11 cellular contexts compared by ENCODE assay signal in the genomic region with DNA sequence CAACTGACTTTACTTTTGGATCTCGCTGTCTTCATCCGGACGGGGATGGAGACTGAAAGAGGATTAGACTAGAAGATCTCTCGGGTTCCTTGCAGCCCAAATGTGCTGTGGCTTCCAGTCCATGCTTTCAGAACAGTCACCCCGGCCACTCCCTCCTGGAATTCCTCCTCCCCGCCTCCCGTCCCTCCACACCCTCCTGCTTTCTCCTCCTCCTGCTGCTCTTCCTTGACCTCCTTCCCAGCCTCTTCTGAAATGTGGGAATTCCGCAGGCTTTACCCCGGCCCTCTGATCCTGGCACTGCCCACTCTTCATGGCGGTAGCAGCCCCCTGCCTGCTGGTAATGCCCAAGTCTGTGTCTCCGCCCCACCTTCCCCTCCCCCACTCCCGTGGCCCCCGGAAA. TPM values are rescaled to one million over a fixed set of nuclear protein-coding genes. Genes with fewer than 3 reads are reported as not detected.
DNase-seq lines count a peak whose midpoint lies in the region; ATAC-seq, FAIRE-seq and TF ChIP-seq lines count a peak whose summit lies in the region.
"Not testable (repeated sequence)": the region's sequence is repeated elsewhere in the genome, so short reads cannot be mapped to it uniquely, and the experiment has no call there.
"Had no signal": no experiment of that assay in that cellular context is flagged by ENCODE, and none has a peak within 500 bp of the region (broad histone marks: within the 10 kb centered on the region; RNA-seq: fewer than 3 reads in every experiment).

No MANE protein-coding gene starts in this region.

- intact Hi-C loops in K562 (cut with micrococcal nuclease): loop anchor here (5.0 to 10.0 kb wide), 3 partner anchors 75 to 178 kb away; no protein-coding TSS in a partner anchor
- intact Hi-C loops in right cardiac atrium (cut with DNase I): not testable (repeated sequence)

- TF ChIP-seq RAD21 in A549 (conservative IDR thresholded peaks at IDR 0.05 in 1 of 2, IDR thresholded peaks at IDR 0.05 in 1 of 2); K562 (CRISPR knock-in tag; conservative IDR thresholded peaks at IDR 0.05 in 1 of 2, IDR thresholded peaks at IDR 0.05 in 1 of 2): not testable (repeated sequence)

- H2AFZ ChIP-seq in K562 (ENCODE audit: low read depth, low read length): peak overlapping the region; percentile 38; the same call in 1 of the 2 replicates

- not testable (repeated sequence) for TF ChIP-seq POLR2A in A549 (IDR thresholded peaks at IDR 0.05; ENCODE audit: low read length); K562 (conservative IDR thresholded peaks at IDR 0.05)

- not testable (repeated sequence) for H3K36me3 ChIP-seq in ES-I3 (ENCODE audit: insufficient read depth, low read length); K562 (ENCODE audit: control insufficient read depth, insufficient read depth, low read length); esophagus (ENCODE audit: control insufficient read depth in 2 of 2, insufficient read depth in 2 of 2, low read length in 1 of 2); mesodermal cell (ENCODE audit: control insufficient read depth, insufficient read depth, low read length); small intestine (ENCODE audit: control insufficient read depth in 2 of 2, insufficient read depth in 2 of 2, low read length in 2 of 2)

- POLR2A ChIA-PET in A549 (lab: Yijun Ruan, JAX); K562 (lab: Yijun Ruan, JAX): not testable (repeated sequence)

- not testable (repeated sequence) for H3K9me1 ChIP-seq in K562 (ENCODE audit: control insufficient read depth, insufficient read depth, low read length)

- peak; percentile 76 to 84 for ATAC-seq in A549
- not testable (repeated sequence) for ATAC-seq in K562
- ATAC-seq in right cardiac atrium: peak; percentile 38 to 64

- not testable (repeated sequence) for TF ChIP-seq EP300 in A549 (IDR thresholded peaks at IDR 0.05); K562 (IDR thresholded peaks at IDR 0.05; ENCODE audit: low read length)

- DNase-seq in A549 (ENCODE audit: low read depth in 1 of 2, low spot score in 1 of 2): peak; percentile 25 to 55
- peak; percentile 61 for DNase-seq in NCI-H226
- not testable (repeated sequence) for DNase-seq in K562 (ENCODE audit: extremely low read depth in 1 of 4, low spot score in 3 of 4)
- peak in 1 of 3 donors; percentile 49 for DNase-seq in right cardiac atrium
- DNase-seq in small intestine: peak; percentile 36

- H3K9me3 ChIP-seq in A549; ES-I3 (ENCODE audit: control insufficient read depth, insufficient read depth, low read length); K562 (replicated peaks; ENCODE audit: control insufficient read depth, insufficient read depth, low read depth, low read length); esophagus (ENCODE audit: control insufficient read depth in 2 of 2, insufficient read depth in 1 of 2, low read depth in 1 of 2, low read length in 1 of 2); right cardiac atrium (ENCODE audit: control insufficient read depth, low read length); mesodermal cell (ENCODE audit: control insufficient read depth, low read length); small intestine (ENCODE audit: control insufficient read depth, low read depth): not testable (repeated sequence)

- 1% methylated on average over 10 of the region's 13 CpGs for WGBS in A549 (ENCODE audit: missing lambda C conversion rate)
- WGBS in K562 (ENCODE audit: insufficient coverage, low coverage, missing lambda C conversion rate): 23% methylated on average over 13 of the region's 13 CpGs
- 29 to 45% methylated on average over 13 of the region's 13 CpGs for WGBS in esophagus, 2 donors
- 41% methylated on average over 13 of the region's 13 CpGs for WGBS in right cardiac atrium
- whole genome bisulfite sequencing in mesodermal cell (ENCODE audit: insufficient coverage in 2 of 2), 2 experiments: 28 to 37% methylated on average over 9 of the region's 13 CpGs
- 35 to 52% (median 47%) methylated on average over 13 of the region's 13 CpGs for WGBS in small intestine, 3 donors

- H3K4me1 ChIP-seq in A549: peaks cover 15% of the 10 kb centered on the region; the same call in 1 of the 3 replicates
- peaks cover 13% of the 10 kb centered on the region for H3K4me1 ChIP-seq in ES-I3 (ENCODE audit: insufficient read depth, low read length)
- H3K4me1 ChIP-seq in K562 (replicated peaks in 1 of 2; ENCODE audit: control insufficient read depth in 2 of 2, insufficient read depth in 2 of 2, low read length in 2 of 2); esophagus (ENCODE audit: control insufficient read depth in 2 of 2, insufficient read depth in 2 of 2, low read length in 1 of 2); right cardiac atrium (ENCODE audit: control insufficient read depth, insufficient read depth, low read length); mesodermal cell (ENCODE audit: control insufficient read depth, insufficient read depth, low read length, poor library complexity, severe bottlenecking); small intestine (ENCODE audit: control insufficient read depth in 2 of 2, insufficient read depth in 1 of 2, low read depth in 1 of 2, low read length in 1 of 2): not testable (repeated sequence)

- in situ Hi-C loops in K562 (cut with MboI): not testable (repeated sequence)

- H3K9ac ChIP-seq in ES-I3 (ENCODE audit: low read depth, low read length): peak overlapping the region; percentile 26
- H3K9ac ChIP-seq in K562 (ENCODE audit: insufficient read depth in 1 of 2, low read depth in 2 of 2, low read length in 2 of 2): 0 out of 4 replicates have a peak overlapping the region, but pooled peaks of 1 of the 2 experiments have one; percentile 42

- peak overlapping the region; percentile 28 for H3K4me3 ChIP-seq in A549
- H3K4me3 ChIP-seq in K562; right cardiac atrium (ENCODE audit: low read length); small intestine (ENCODE audit: low read depth in 1 of 2, low read length in 2 of 2): not testable (repeated sequence)
- peak overlapping the region; percentile 39 to 62 for H3K4me3 ChIP-seq in esophagus (ENCODE audit: low read depth in 1 of 2, low read length in 2 of 2)
- H3K4me3 ChIP-seq in mesodermal cell (ENCODE audit: extremely low read depth, insufficient read depth, low read length, poor library complexity, severe bottlenecking): peak overlapping the region; percentile 21

- H4K20me1 ChIP-seq in K562 (replicated peaks; ENCODE audit: control insufficient read depth, insufficient read depth, low read length): not testable (repeated sequence)

- peak overlapping the region; percentile 68 to 89 for H3K27ac ChIP-seq in A549
- not testable (repeated sequence) for H3K27ac ChIP-seq in K562 (ENCODE audit: extremely low read depth, low read depth, low read length); right cardiac atrium (ENCODE audit: low read length); mesodermal cell (ENCODE audit: low read depth, low read length, severe bottlenecking); small intestine (ENCODE audit: low read depth in 1 of 2, low read length in 1 of 2)
- peak overlapping the region; percentile 76 to 87 for H3K27ac ChIP-seq in esophagus (ENCODE audit: low read depth in 2 of 2, low read length in 1 of 2)

- FAIRE-seq in A549 (lab: Jason Lieb, UNC); K562 (lab: Jason Lieb, UNC); small intestine (lab: Jason Lieb, UNC): not testable (repeated sequence)

- CTCF ChIA-PET in A549 (lab: Yijun Ruan, JAX): interaction anchor here (1.7 kb wide), 1 partner anchor 14 kb away, joined by 4 read pairs; no protein-coding TSS in a partner anchor
- CTCF ChIA-PET in K562 (lab: Yijun Ruan, JAX; ENCODE audit: low intra/inter-chr PET ratio): not testable (repeated sequence)

- BruUV-seq in K562 (replicated peaks; lab: Mats Ljungman, UMichigan): not testable (repeated sequence)

- H3K4me2 ChIP-seq in A549: peak overlapping the region; percentile 69
- H3K4me2 ChIP-seq in K562 (ENCODE audit: insufficient read depth, low read length): peak overlapping the region; percentile 26

- not testable (repeated sequence) for H3K27me3 ChIP-seq in K562 (ENCODE audit: control insufficient read depth in 2 of 2, insufficient read depth in 2 of 2, low read length in 2 of 2); esophagus (ENCODE audit: control insufficient read depth in 1 of 2, insufficient read depth in 2 of 2, low read length in 2 of 2); right cardiac atrium (ENCODE audit: control insufficient read depth, insufficient read depth); small intestine (ENCODE audit: control insufficient read depth in 2 of 2, insufficient read depth in 2 of 2, low read length in 2 of 2)

- TF ChIP-seq CTCF in A549 (IDR thresholded peaks at IDR 0.05); K562 (IDR thresholded peaks at IDR 0.05 in 2 of 3, conservative IDR thresholded peaks at IDR 0.05 in 1 of 3; ENCODE audit: insufficient read depth in 2 of 3, low read depth in 1 of 3, low read length in 3 of 3): not testable (repeated sequence)

- H3K79me2 ChIP-seq in K562 (ENCODE audit: control insufficient read depth, insufficient read depth, low read length): not testable (repeated sequence)

RNA-seq across cellular contexts. Expression of a gene that starts 28.9 kb away (rescaled TPM):
- polyA plus RNA-seq in A549 (2011; rRNA removed) (15.8 and 17.8 TPM in 2 replicates), A549 (2017; fragmentation: RNase III; extraction: RNeasy Plus Mini Kit Qiagen cat#74134 plus additional on column Dnase treatment) (33.9 to 39.1 TPM (median 35.0 TPM) in 3 replicates), K562 (2011; rRNA removed) (15.9 and 22.6 TPM in 2 replicates), K562 (2014; fragmentation: Illumina TruSeq; extraction: Trizol) (48.2 and 51.2 TPM in 2 replicates), K562 (2014; fragmentation: Nextera tagmentation; extraction: Ambion mirVana) (100 to 1,000 TPM; 103 to 114 TPM), K562 (2014; rRNA removed) (35.7 and 46.6 TPM in 2 replicates), esophagus (10 to 100 TPM in 1 of 2 donors, 1 to 10 TPM in 1; 6.9 to 15.3 TPM), right cardiac atrium (6.0 TPM), small intestine (10 to 100 TPM in 1 of 3 donors, 1 to 10 TPM in 2; 2.2 to 10.6 (median 2.7) TPM)
- polyA plus RNA-seq in A549 (2012; cell fraction: cytosol; rRNA removed): 8.8 and 10.4 TPM in 2 replicates
- 5.7 and 7.0 TPM in 2 replicates for polyA plus RNA-seq in A549 (2012; cell fraction: nucleus; rRNA removed)
- 5.5 and 5.8 TPM in 2 replicates for polyA minus RNA-seq in A549 (2011; rRNA and poly(A)+ RNA removed)
- total RNA-seq in K562 (2011; cell fraction: chromatin; rRNA removed; ENCODE audit: low replicate concordance): 10.1 and 10.8 TPM in 2 replicates
- 7.1 and 8.8 TPM in 2 replicates for total RNA-seq in K562 (2011; cell fraction: nucleolus; rRNA removed)
- total RNA-seq in K562 (2011; cell fraction: nucleoplasm; rRNA removed): 7.9 and 13.3 TPM in 2 replicates
- total RNA-seq in K562 (2014; rRNA removed) (34.7 and 41.1 TPM in 2 replicates), K562 (2014; rRNA removed; fragmentation: Illumina TruSeq; extraction: Trizol) (39.9 and 41.0 TPM in 2 replicates), K562 (2015; rRNA removed; fragmentation: Illumina TruSeq; extraction: Trizol) (36.4 and 39.0 TPM in 2 replicates), K562 (2021) (28.1 and 30.2 TPM in 2 replicates), right cardiac atrium (1 to 10 TPM; 2.5 to 4.4 (median 2.8) TPM)
- polyA plus RNA-seq in K562 (2011; cell fraction: cytosol; rRNA removed): 8.4 and 11.0 TPM in 2 replicates
- 12.8 and 16.4 TPM in 2 replicates for polyA plus RNA-seq in K562 (2011; cell fraction: nucleus; rRNA removed)
- polyA plus RNA-seq in K562 (2012): 16.5 and 38.9 TPM in 2 replicates
- 17.4 and 17.6 TPM in 2 replicates for polyA minus RNA-seq in K562 (2011; rRNA and poly(A)+ RNA removed)
- 6.8 and 8.6 TPM in 2 replicates for polyA minus RNA-seq in K562 (2011; cell fraction: cytosol; rRNA and poly(A)+ RNA removed)
- 9.7 and 17.2 TPM in 2 replicates for polyA minus RNA-seq in K562 (2011; cell fraction: nucleus; rRNA and poly(A)+ RNA removed)
- 12.8 TPM for polyA plus RNA-seq in mesodermal cell (2013, experiment 1 of 2)
- polyA plus RNA-seq in mesodermal cell (2013, experiment 2 of 2): 15.6 TPM
- total RNA-seq: ascending aorta had no signal

RNA-seq across cellular contexts. Expression of a gene that starts 52.4 kb away (rescaled TPM):
- 0.21 and 0.33 TPM in 2 replicates for polyA plus RNA-seq in A549 (2011; rRNA removed)
- polyA plus RNA-seq in A549 (2012; cell fraction: cytosol; rRNA removed): 0.13 and 0.23 TPM in 2 replicates
- 0.15 and 0.17 TPM in 2 replicates for polyA plus RNA-seq in A549 (2012; cell fraction: nucleus; rRNA removed)
- polyA plus RNA-seq in A549 (2017; fragmentation: RNase III; extraction: RNeasy Plus Mini Kit Qiagen cat#74134 plus additional on column Dnase treatment): 0.49 to 0.76 TPM (median 0.72 TPM) in 3 replicates
- 0.12 and 0.24 TPM in 2 replicates for polyA minus RNA-seq in A549 (2011; rRNA and poly(A)+ RNA removed)
- 0.37 TPM in 1 of 2 replicates, not detected in the other for total RNA-seq in K562 (2011; cell fraction: chromatin; rRNA removed; ENCODE audit: low replicate concordance)
- 0.50 and 0.53 TPM in 2 replicates for total RNA-seq in K562 (2011; cell fraction: nucleolus; rRNA removed)
- total RNA-seq in K562 (2011; cell fraction: nucleoplasm; rRNA removed): 0.29 and 0.46 TPM in 2 replicates
- 0.08 TPM in 1 of 2 replicates, not detected in the other for total RNA-seq in K562 (2014; rRNA removed)
- not detected in 2 replicates for total RNA-seq in K562 (2014; rRNA removed; fragmentation: Illumina TruSeq; extraction: Trizol)
- total RNA-seq in K562 (2015; rRNA removed; fragmentation: Illumina TruSeq; extraction: Trizol): not detected in 2 replicates
- total RNA-seq in K562 (2021): 0.04 TPM in 2 replicates
- 0.13 and 0.35 TPM in 2 replicates for polyA plus RNA-seq in K562 (2011; rRNA removed)
- 0.35 and 0.51 TPM in 2 replicates for polyA plus RNA-seq in K562 (2011; cell fraction: cytosol; rRNA removed)
- 0.17 and 0.28 TPM in 2 replicates for polyA plus RNA-seq in K562 (2011; cell fraction: nucleus; rRNA removed)
- 0.21 TPM in 2 replicates for polyA plus RNA-seq in K562 (2012)
- polyA plus RNA-seq in K562 (2014; fragmentation: Illumina TruSeq; extraction: Trizol): 0.01 and 0.03 TPM in 2 replicates
- under 1 TPM in 1 of 2 experiments, not detected in 1; 0.01 TPM for polyA plus RNA-seq in K562 (2014; fragmentation: Nextera tagmentation; extraction: Ambion mirVana)
- 0.01 TPM in 2 replicates for polyA plus RNA-seq in K562 (2014; rRNA removed)
- polyA minus RNA-seq in K562 (2011; rRNA and poly(A)+ RNA removed): 0.21 and 0.27 TPM in 2 replicates
- 0.38 and 1.2 TPM in 2 replicates for polyA minus RNA-seq in K562 (2011; cell fraction: cytosol; rRNA and poly(A)+ RNA removed)
- polyA minus RNA-seq in K562 (2011; cell fraction: nucleus; rRNA and poly(A)+ RNA removed): 0.27 and 1.00 TPM in 2 replicates
- 1 to 10 TPM in 1 of 2 donors, under 1 TPM in 1; 0.92 to 2.2 TPM for polyA plus RNA-seq in esophagus
- 10 to 100 TPM in 3 of 4 donors, 1 to 10 TPM in 1; 6.7 to 19.5 (median 16.2) TPM for total RNA-seq in right cardiac atrium
- 10.9 TPM for polyA plus RNA-seq in right cardiac atrium
- 0.11 TPM for polyA plus RNA-seq in mesodermal cell (2013, experiment 1 of 2)
- 0.25 TPM for polyA plus RNA-seq in mesodermal cell (2013, experiment 2 of 2)
- under 1 TPM in 1 of 3 donors, not detected in 2; 0.28 TPM for polyA plus RNA-seq in small intestine
- total RNA-seq: activated naive CD4-positive, alpha-beta T cell treated with anti-CD3 and anti-CD28 coated beads for 36 hours; CD4-positive, alpha-beta T cell had no signal
